Comparison of ENCODE assay signal across 20 cellular contexts in the genomic region with DNA sequence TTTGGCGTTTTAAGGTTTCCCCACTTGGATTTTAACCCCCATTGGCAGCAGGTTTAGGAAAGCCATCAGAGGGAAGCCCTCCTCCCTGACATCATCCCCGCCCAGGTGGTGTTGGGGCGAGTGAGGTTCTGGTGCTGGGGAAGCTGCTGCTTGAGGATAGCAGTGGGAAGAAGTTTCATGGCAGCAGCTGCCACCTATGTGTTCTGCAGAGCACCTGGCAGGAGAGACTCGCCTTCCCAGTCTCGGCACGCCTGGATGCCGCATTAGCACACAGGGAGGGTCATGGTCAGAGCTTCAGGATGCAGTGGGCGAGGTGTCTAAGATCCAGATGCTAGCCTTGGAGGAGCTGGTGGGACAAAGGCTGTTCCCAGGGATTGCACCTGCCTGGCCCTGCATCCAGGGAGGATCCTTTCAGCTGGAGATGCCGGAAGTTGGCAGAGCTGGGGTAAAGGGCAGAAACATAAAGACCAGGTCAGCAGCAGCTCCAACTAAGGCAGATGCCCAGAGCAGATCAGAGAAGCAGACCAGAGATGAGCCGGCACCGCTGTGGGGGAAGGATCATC. TPM values are rescaled to one million over a fixed set of nuclear protein-coding genes. Genes with fewer than 3 reads are reported as not detected.
A peak's percentile ranks its signal among the peaks of the same experiment; 100 is the strongest.
DNase-seq lines count a peak whose midpoint lies in the region; ATAC-seq, FAIRE-seq and TF ChIP-seq lines count a peak whose summit lies in the region.
"Had no signal": no experiment of that assay in that cellular context is flagged by ENCODE, and none has a peak within 500 bp of the region (broad histone marks: within the 10 kb centered on the region; RNA-seq: fewer than 3 reads in every experiment).

No MANE protein-coding gene starts in this region.

- ATAC-seq in pancreas (peak; percentile 61 to 92 (median 90)), GM18907 (IDR thresholded peaks at IDR 0.05; ENCODE audit: unreplicated experiment) (no peak), HG02981 (IDR thresholded peaks at IDR 0.05; ENCODE audit: unreplicated experiment) (no peak)
- ATAC-seq: A549, PC-3 had no signal

- H3K9ac ChIP-seq in BLaER1 = no peak overlapping the region
- H3K9ac ChIP-seq: KMS-11 had no signal

- H3K27ac ChIP-seq in BLaER1 (no peak overlapping the region), cingulate gyrus (ENCODE audit: low read depth, low read length) (peak overlapping the region; percentile 21), pancreas (no peak overlapping the region), suprapubic skin (no peak overlapping the region)
- H3K27ac ChIP-seq: A549, KMS-11, SJCRH30 had no signal

- intact Hi-C loops in pancreas (cut with DNase I) = no loop called here

- WGBS in pancreas, 2 donors = 45 to 50% methylated on average over 11 of the region's 11 CpGs
- 71% methylated on average over 11 of the region's 11 CpGs for WGBS in suprapubic skin

- no peak for FAIRE-seq in pancreas (lab: Jason Lieb, UNC)
- FAIRE-seq: A549 had no signal

- H3K36me3 ChIP-seq in BLaER1 = peaks cover 19% of the 10 kb centered on the region
- no peaks in the 10 kb centered on the region for H3K36me3 ChIP-seq in pancreas
- H3K36me3 ChIP-seq in suprapubic skin = no peaks in the 10 kb centered on the region
- H3K36me3 ChIP-seq: SJCRH30 had no signal

- H4K20me1 ChIP-seq in BLaER1 = peaks cover 100% of the 10 kb centered on the region

- H3K9me3 ChIP-seq in BLaER1 = no peaks in the 10 kb centered on the region
- no peaks in the 10 kb centered on the region for H3K9me3 ChIP-seq in pancreas
- no peaks in the 10 kb centered on the region for H3K9me3 ChIP-seq in suprapubic skin
- H3K9me3 ChIP-seq: A549, SJCRH30 had no signal

- H3K4me1 ChIP-seq in BLaER1 (peaks cover 72% of the 10 kb centered on the region), pancreas (no peaks in the 10 kb centered on the region), suprapubic skin (no peaks in the 10 kb centered on the region)
- H3K4me1 ChIP-seq: A549, SJCRH30 had no signal

- peak overlapping the region; percentile 44; the same call in 1 of the 2 replicates for H3K4me2 ChIP-seq in BLaER1
- H3K4me2 ChIP-seq: A549, KMS-11 had no signal

- H3K4me3 ChIP-seq in BLaER1 (no peak overlapping the region), pancreas (no peak overlapping the region), suprapubic skin (no peak overlapping the region)
- H3K4me3 ChIP-seq: A549, SJCRH30 had no signal

- no peak for TF ChIP-seq POLR2A in suprapubic skin (IDR thresholded peaks at IDR 0.05)

- TF ChIP-seq CTCF in pancreas (IDR thresholded peaks at IDR 0.05) (no peak), suprapubic skin (IDR thresholded peaks at IDR 0.05) (no peak)

- no peak for TF ChIP-seq EP300 in suprapubic skin (IDR thresholded peaks at IDR 0.05)

- no peaks in the 10 kb centered on the region for H3K27me3 ChIP-seq in BLaER1
- no peaks in the 10 kb centered on the region for H3K27me3 ChIP-seq in pancreas
- no peaks in the 10 kb centered on the region for H3K27me3 ChIP-seq in suprapubic skin
- H3K27me3 ChIP-seq: SJCRH30 had no signal

- peak; percentile 20 for DNase-seq in HT-29 (ENCODE audit: low spot score)
- peak in 4 of 6 donors; percentile 59 to 75 (median 68) for DNase-seq in pancreas
- DNase-seq in suprapubic skin (ENCODE audit: low spot score in 2 of 2) = no peak
- DNase-seq: DMS79, H9, MV-4-11, NCI-H1694 treated with DMSO at 0.1 percent for 48 hours, NCI-H2227 treated with DMSO at 0.1 percent for 48 hours, NCI-H510A treated with DMSO at 0.1 percent for 48 hours, NCI-H774, PC-3, RPMI8226, SJCRH30 had no signal

RNA-seq across cellular contexts. Expression of gene ABCG1, which starts 33.9 kb away (rescaled TPM):
- total RNA-seq in HT-29 (2014; rRNA removed; shearing (Covaris generic)) = 2.6 and 5.7 TPM in 2 replicates
- total RNA-seq in pancreas (10 to 100 TPM in 1 of 6 donors, 1 to 10 TPM in 5; 1.6 to 10.3 (median 4.0) TPM), suprapubic skin (10 to 100 TPM; 32.0 to 54.0 (median 35.2) TPM)
- 1 to 10 TPM; 3.4 to 7.8 TPM for polyA plus RNA-seq in pancreas
- total RNA-seq: HT1080 had no signal

Comparison
In these comparisons a context has a peak if more than half of its experiments do, and no peak if none do; other contexts are left out.
1. DNase-seq: peak in HT-29 (single experiment) and pancreas (4 of 6); none in suprapubic skin (0 of 2).
2. ATAC-seq: peak in pancreas (4 of 4); none in GM18907 (single experiment) and HG02981 (single experiment).